ENCODE assay signal across 36 cellular contexts in the genomic region with DNA sequence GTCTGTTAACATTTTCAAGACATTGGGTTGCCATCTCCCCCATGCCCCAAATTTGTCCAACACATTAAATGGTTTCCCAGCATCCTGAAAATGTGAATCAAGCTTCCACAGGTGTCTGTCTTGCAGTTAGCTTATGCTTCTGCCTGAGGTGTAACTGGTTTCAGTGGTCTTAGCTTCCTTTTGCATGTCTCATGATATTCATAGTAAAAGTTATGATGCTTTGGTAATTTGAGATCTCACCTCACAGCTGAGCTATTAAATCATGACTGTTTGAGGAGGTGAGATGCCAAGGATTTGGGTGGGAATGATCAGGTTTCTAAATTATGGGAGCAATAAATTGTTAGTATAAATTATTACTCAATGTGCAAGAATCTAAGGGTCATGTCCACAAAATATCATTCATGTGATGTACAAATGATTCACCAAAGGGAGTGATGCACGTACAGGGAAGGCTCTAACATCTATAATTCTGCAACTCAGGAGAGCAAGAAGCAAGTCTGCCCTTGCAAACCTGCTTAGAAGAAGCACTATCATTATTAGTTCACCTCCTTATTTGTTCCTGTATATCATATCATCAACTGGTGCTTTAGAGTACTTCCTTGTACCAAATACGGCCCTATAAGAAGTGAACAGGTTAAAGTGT. TPM values are rescaled to one million over a fixed set of nuclear protein-coding genes. Genes with fewer than 3 reads are reported as not detected.
"Had no signal": no experiment of that assay in that cellular context is flagged by ENCODE, and none has a peak within 500 bp of the region (broad histone marks: within the 10 kb centered on the region; RNA-seq: fewer than 3 reads in every experiment).

No MANE protein-coding gene starts in this region.

- DNase-seq: activated CD4-positive, alpha-beta memory T cell treated with anti-CD3 and anti-CD28 coated beads, Interleukin-2, amount 10 ng/mL, durations not matched to agents 7 days and 5 days; activated CD4-positive, alpha-beta T cell treated with anti-CD3 and anti-CD28 coated beads for 1 hour; activated CD4-positive, alpha-beta T cell treated with anti-CD3 and anti-CD28 coated beads for 48 hours; activated CD4-positive, CD25-positive, alpha-beta regulatory T cell; activated CD8-positive, alpha-beta memory T cell treated with anti-CD3 and anti-CD28 coated beads for 24 hours; activated CD8-positive, alpha-beta memory T cell treated with anti-CD3 and anti-CD28 coated beads, Interleukin-2, amount 10 ng/mL, durations not matched to agents 7 days and 5 days; activated effector memory CD4-positive, alpha-beta T cell treated with anti-CD3 and anti-CD28 coated beads, Interleukin-2, amount 50 U/mL, for 16 hours; activated naive CD4-positive, alpha-beta T cell; activated naive CD4-positive, alpha-beta T cell treated with anti-CD3 and anti-CD28 coated beads, Interleukin-2, amount 50 U/mL, for 16 hours; activated naive CD8-positive, alpha-beta T cell treated with anti-CD3 and anti-CD28 coated beads for 36 hours; activated T-cell treated with anti-CD3 and anti-CD28 coated beads, Interleukin-2, amount 50 U/mL, for 1 hour; activated T-cell treated with anti-CD3 and anti-CD28 coated beads, Interleukin-2, amount 50 U/mL, for 72 hours; amniotic stem cell; central memory CD4-positive, alpha-beta T cell; Kasumi-1; KG1; MG63; NCI-H1048; NCI-H1105 treated with DMSO at 0.1 percent for 48 hours; NCI-H1436; NCI-H1694; NCI-H1930; NCI-H2081 treated with DMSO at 0.1 percent for 48 hours; NCI-H226; NCI-H524 treated with DMSO at 0.1 percent for 48 hours; PC-9; Right ventricle myocardium superior; SW 1271; T-helper 1 cell; T-helper 2 cell; T-helper 9 cell; WERI-Rb-1 had no signal

- H3K36me3 ChIP-seq: ascending aorta, MG63, WERI-Rb-1 had no signal

- H3K27ac ChIP-seq: ascending aorta, PC-9, RWPE1, WERI-Rb-1 had no signal

- H3K4me3 ChIP-seq: ascending aorta, MG63, PC-9 had no signal

- ATAC-seq: activated CD8-positive, alpha-beta memory T cell treated with anti-CD3 and anti-CD28 coated beads, Interleukin-2, amount 10 ng/mL, durations not matched to agents 7 days and 5 days; activated T-cell treated with anti-CD3 and anti-CD28 coated beads, Interleukin-2, amount 50 U/mL, for 72 hours; activated T-helper 17 cell treated with anti-CD3 and anti-CD28 coated beads, Interleukin-2, amount 50 U/mL, for 72 hours had no signal

- H3K4me1 ChIP-seq: ascending aorta had no signal

- H2AFZ ChIP-seq: PC-9 had no signal

- H3K27me3 ChIP-seq: ascending aorta, MG63 had no signal

- H3K9me3 ChIP-seq: ascending aorta, MG63 had no signal

RNA-seq across cellular contexts. Expression of gene RAI2, which starts 17.1 kb away (rescaled TPM):
- total RNA-seq: activated CD4-positive, alpha-beta memory T cell treated with anti-CD3 and anti-CD28 coated beads, Interleukin-2, amount 10 ng/mL, durations not matched to agents 7 days and 5 days; NCI-H460; PC-9 had no signal
